21 cellular contexts compared by ENCODE assay signal in genomic region chr13:21837288-21837687, GRCh38.
DNase-seq lines count a peak whose midpoint lies in the region; ATAC-seq and TF ChIP-seq lines count a peak whose summit lies in the region.
"Had no signal": no experiment of that assay in that cellular context is flagged by ENCODE, and none has a peak within 500 bp of the region (broad histone marks: within the 10 kb centered on the region; RNA-seq: fewer than 3 reads in every experiment).

No MANE protein-coding gene starts in this region.

- H2BK20ac ChIP-seq in H9 (ENCODE audit: low read depth, low read length, poor library complexity, severe bottlenecking): no peak overlapping the region

- no peaks in the 10 kb centered on the region for H3K27me3 Mint-ChIP-seq in H9 (ENCODE audit: low read depth)
- no peaks in the 10 kb centered on the region for H3K27me3 Mint-ChIP-seq in central memory CD8-positive, alpha-beta T cell
- H3K27me3 Mint-ChIP-seq in nephron progenitor cell (ENCODE audit: low read depth, poor library complexity): peaks cover 3% of the 10 kb centered on the region
- no peaks in the 10 kb centered on the region for H3K27me3 Mint-ChIP-seq in type B pancreatic cell
- H3K27me3 Mint-ChIP-seq: B cell had no signal

- H3K4me3 Mint-ChIP-seq in H9: no peak overlapping the region
- H3K4me3 Mint-ChIP-seq in central memory CD8-positive, alpha-beta T cell: no peak overlapping the region
- H3K4me3 Mint-ChIP-seq in nephron progenitor cell: no peak overlapping the region
- H3K4me3 Mint-ChIP-seq in type B pancreatic cell: no peak overlapping the region
- H3K4me3 Mint-ChIP-seq: B cell, CD14-positive monocyte, HFFc6 had no signal

- no peak overlapping the region for H2BK12ac ChIP-seq in H9 (ENCODE audit: insufficient read length, low read depth, low read length)

- H4K8ac ChIP-seq in H9 (replicated peaks; ENCODE audit: insufficient read length, low read depth, low read length): no peak overlapping the region

- H3K9me3 Mint-ChIP-seq in H9: peaks cover 0 to 7% of the 10 kb centered on the region in 2 experiments; a peak in 2 of 5 replicates
- no peaks in the 10 kb centered on the region for H3K9me3 Mint-ChIP-seq in central memory CD8-positive, alpha-beta T cell
- H3K9me3 Mint-ChIP-seq in nephron progenitor cell: peaks cover 14% of the 10 kb centered on the region
- no peaks in the 10 kb centered on the region for H3K9me3 Mint-ChIP-seq in type B pancreatic cell

- H3K18ac ChIP-seq in H9 (ENCODE audit: insufficient read length, low read depth, low read length): no peak overlapping the region

- H3K9me3 ChIP-seq in H9 (ENCODE audit: control insufficient read depth, low read depth, low read length): no peaks in the 10 kb centered on the region
- H3K9me3 ChIP-seq: A549, MG63 had no signal

- H3K79me1 ChIP-seq in H9 (ENCODE audit: insufficient read depth, low read depth, low read length, poor library complexity, severe bottlenecking): no peaks in the 10 kb centered on the region

- H3K56ac ChIP-seq in H9 (ENCODE audit: insufficient read length, low read depth, low read length): no peak overlapping the region

- no peaks in the 10 kb centered on the region for H3K27me3 ChIP-seq in H9 (ENCODE audit: insufficient read depth, low read length)
- H3K27me3 ChIP-seq: MG63 had no signal

- no peaks in the 10 kb centered on the region for H4K20me1 ChIP-seq in H9 (ENCODE audit: control insufficient read depth, insufficient read depth, insufficient read length)

- H3T11ph ChIP-seq in H9 (ENCODE audit: low read length): no peak overlapping the region

- H4K91ac ChIP-seq in H9 (ENCODE audit: insufficient read length, low read depth, low read length): peak overlapping the region; percentile 84

- no peak overlapping the region for H4K5ac ChIP-seq in H9 (ENCODE audit: insufficient read length, low read depth, low read length)

- no peaks in the 10 kb centered on the region for H3K23me2 ChIP-seq in H9 (ENCODE audit: insufficient read length, low read depth, low read length, poor library complexity, severe bottlenecking)

- H3K14ac ChIP-seq in H9 (ENCODE audit: insufficient read depth, low read length): no peak overlapping the region

- no peak overlapping the region for H3K27ac ChIP-seq in H9 (ENCODE audit: insufficient read length, low read depth, low read length)
- H3K27ac ChIP-seq: A549 had no signal

- H3K27ac Mint-ChIP-seq in H9 (no peak overlapping the region), nephron progenitor cell (peak overlapping the region; percentile 79), type B pancreatic cell (peak overlapping the region; percentile 16)
- peak overlapping the region; percentile 1 for H3K27ac Mint-ChIP-seq in central memory CD8-positive, alpha-beta T cell (ENCODE audit: low read depth)
- H3K27ac Mint-ChIP-seq: B cell, CD14-positive monocyte, HFFc6 had no signal

- no peak overlapping the region for H3K4ac ChIP-seq in H9 (ENCODE audit: low read depth, low read length)

- H3K36me3 Mint-ChIP-seq in H9 (ENCODE audit: insufficient read depth in 1 of 3, low read depth in 3 of 3) (peaks cover 0 to 4% (median 2%) of the 10 kb centered on the region in 3 experiments; a peak in 3 of 7 replicates), nephron progenitor cell (ENCODE audit: low read depth) (no peaks in the 10 kb centered on the region), type B pancreatic cell (no peaks in the 10 kb centered on the region)
- no peaks in the 10 kb centered on the region for H3K36me3 Mint-ChIP-seq in central memory CD8-positive, alpha-beta T cell (ENCODE audit: insufficient read depth)
- H3K36me3 Mint-ChIP-seq: CD14-positive monocyte had no signal

- no peak overlapping the region for H2AK5ac ChIP-seq in H9 (ENCODE audit: insufficient read length, low read length)

- no peak overlapping the region for H2BK120ac ChIP-seq in H9 (ENCODE audit: low read depth, low read length, poor library complexity, severe bottlenecking)

- H3K9ac ChIP-seq in H9 (ENCODE audit: extremely low read depth, insufficient read length, low read length): no peak overlapping the region

- no peak for TF ChIP-seq CTCF in H9 (conservative IDR thresholded peaks at IDR 0.05)
- TF ChIP-seq CTCF in nephron progenitor cell (IDR thresholded peaks at IDR 0.05): no peak
- no peak for TF ChIP-seq CTCF in type B pancreatic cell (conservative IDR thresholded peaks at IDR 0.05)

- H2AFZ ChIP-seq in H9 (ENCODE audit: low read length): no peak overlapping the region

- TF ChIP-seq POLR2A in erythroblast (IDR thresholded peaks at IDR 0.05; ENCODE audit: low read length): no peak

- no peak overlapping the region for H3K4me2 ChIP-seq in H9 (ENCODE audit: insufficient read depth, insufficient read length, low read length)
- H3K4me2 ChIP-seq: A549 had no signal

- H3K79me2 ChIP-seq in H9 (ENCODE audit: insufficient read depth, low read length): no peaks in the 10 kb centered on the region

- no peak overlapping the region for H2BK5ac ChIP-seq in H9 (ENCODE audit: insufficient read length, low read length)

- DNase-seq in H9 (no peak), nephron progenitor cell (no peak), type B pancreatic cell (ENCODE audit: extremely low spot score, unreplicated experiment) (no peak), erythroblast (lab: John Stamatoyannopoulos, UW) (no peak), SKM-1 treated with dmso at 0.1 percent for 144 hours (lab: John Stamatoyannopoulos, UW; ENCODE audit: unreplicated experiment) (no peak)
- DNase-seq in central memory CD8-positive, alpha-beta T cell (ENCODE audit: low spot score in 2 of 2): no peak
- DNase-seq: EL, H7, HFFc6, MG63, NCI-H1417, NCI-H1694 treated with DMSO at 0.1 percent for 48 hours, NCI-H2107, NCI-H446 treated with DMSO at 0.1 percent for 48 hours, NCI-H526 treated with DMSO at 0.1 percent for 48 hours, Right ventricle myocardium superior had no signal

- no CpG with 5 or more reads among the region's 3 CpGs for WGBS in H9 (ENCODE audit: extremely low coverage, insufficient read length, low lambda C conversion rate)

- no peak overlapping the region for H2BK15ac ChIP-seq in H9 (ENCODE audit: low read depth, low read length)

- peaks cover 16 to 17% of the 10 kb centered on the region in 2 experiments for H3K4me1 Mint-ChIP-seq in H9
- H3K4me1 Mint-ChIP-seq in central memory CD8-positive, alpha-beta T cell: no peaks in the 10 kb centered on the region
- peaks cover 26% of the 10 kb centered on the region for H3K4me1 Mint-ChIP-seq in nephron progenitor cell
- H3K4me1 Mint-ChIP-seq in type B pancreatic cell (ENCODE audit: unreplicated experiment): peaks cover 18% of the 10 kb centered on the region
- H3K4me1 Mint-ChIP-seq: B cell had no signal

- no peak overlapping the region for H3K23ac ChIP-seq in H9 (ENCODE audit: insufficient read length, low read depth, low read length)

- H3K4me1 ChIP-seq in H9 (ENCODE audit: insufficient read depth, low read length): 0 out of 2 replicates have a peak, but pooled peaks cover 5% of the 10 kb centered on the region
- H3K4me1 ChIP-seq: A549 had no signal

- no peak for ATAC-seq in central memory CD8-positive, alpha-beta T cell (replicated peaks; ENCODE audit: extremely low read depth, poor library complexity, severe bottlenecking)
- ATAC-seq in HG02571 (IDR thresholded peaks at IDR 0.05; ENCODE audit: unreplicated experiment): no peak
- ATAC-seq: A549, K562 had no signal

Comparison
In these comparisons a context has a peak if more than half of its experiments do, and no peak if none do; other contexts are left out.
1. H3K27ac Mint-ChIP-seq: peak in central memory CD8-positive, alpha-beta T cell (single experiment), nephron progenitor cell (single experiment) and type B pancreatic cell (single experiment); none in H9 (0 of 3).